Comparison of ENCODE assay signal across 12 cellular contexts in the genomic region with DNA sequence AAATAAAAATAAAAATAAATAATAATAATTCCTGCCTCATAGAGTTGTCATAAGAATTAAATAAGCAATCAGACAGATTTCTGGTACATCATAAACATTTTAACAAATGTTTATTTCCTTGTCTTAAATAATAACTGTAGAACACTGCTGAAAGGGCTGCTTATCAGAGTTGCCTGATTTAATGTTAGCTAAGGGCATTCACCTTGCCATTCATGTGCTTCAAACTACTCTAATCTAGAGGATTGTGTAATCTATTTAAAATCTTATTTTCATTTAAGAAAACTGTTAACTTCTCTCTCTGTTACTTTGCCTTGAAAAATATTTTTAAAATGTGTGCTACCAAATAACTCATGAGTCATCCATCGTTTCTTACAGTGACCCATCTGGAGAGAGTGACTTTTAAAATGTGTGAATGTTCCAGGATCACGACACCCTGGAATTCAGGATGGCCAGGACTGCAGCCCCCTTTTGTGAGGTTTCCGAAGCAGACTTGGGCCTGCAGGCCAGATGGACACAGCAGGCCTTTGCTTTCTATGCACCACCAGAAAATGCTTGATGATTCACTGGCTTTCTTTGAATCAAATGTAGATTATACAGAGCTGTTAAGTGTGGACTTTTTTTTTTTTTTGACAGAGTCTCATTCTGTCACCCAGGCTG.
DNase-seq lines count a peak whose midpoint lies in the region; ATAC-seq, FAIRE-seq and TF ChIP-seq lines count a peak whose summit lies in the region.
"Had no signal": no experiment of that assay in that cellular context is flagged by ENCODE, and none has a peak within 500 bp of the region (broad histone marks: within the 10 kb centered on the region; RNA-seq: fewer than 3 reads in every experiment).

No MANE protein-coding gene starts in this region.

- no peaks in the 10 kb centered on the region for H3K36me3 Mint-ChIP-seq in activated naive CD4-positive, alpha-beta T cell treated with anti-CD3 and anti-CD28 coated beads for 36 hours (ENCODE audit: low read depth)

- H3K36me3 ChIP-seq in K562 (ENCODE audit: control insufficient read depth, insufficient read depth, low read length) (no peaks in the 10 kb centered on the region), tibial nerve (no peaks in the 10 kb centered on the region)
- H3K36me3 ChIP-seq: lower lobe of right lung had no signal

- in situ Hi-C loops in K562 (cut with MboI) = no loop called here

- H3K4me3 ChIP-seq in K562 (no peak overlapping the region), tibial nerve (no peak overlapping the region)
- H3K4me3 ChIP-seq: lower lobe of right lung had no signal

- TF ChIP-seq EP300 in K562 (IDR thresholded peaks at IDR 0.05; ENCODE audit: low read length) (no peak), tibial nerve (IDR thresholded peaks at IDR 0.05) (peak in 1 of 2 donors; percentile 12)

- no peak for TF ChIP-seq RAD21 in K562 (CRISPR knock-in tag; conservative IDR thresholded peaks at IDR 0.05 in 1 of 2, IDR thresholded peaks at IDR 0.05 in 1 of 2)

- 33% methylated on average over 3 of the region's 3 CpGs for WGBS in K562 (ENCODE audit: insufficient coverage, low coverage, missing lambda C conversion rate)
- 18 to 31% methylated on average over 3 of the region's 3 CpGs for WGBS in tibial nerve, 2 donors

- CTCF ChIA-PET in K562 (lab: Yijun Ruan, JAX; ENCODE audit: low intra/inter-chr PET ratio) = no interaction called here
- CTCF ChIA-PET in activated naive CD4-positive, alpha-beta T cell treated with anti-CD3 and anti-CD28 coated beads for 36 hours (lab: Charles Lee) = no interaction called here

- no peaks in the 10 kb centered on the region for H3K4me1 Mint-ChIP-seq in activated naive CD4-positive, alpha-beta T cell treated with anti-CD3 and anti-CD28 coated beads for 36 hours (ENCODE audit: low read depth)

- H3K27ac ChIP-seq in K562 (ENCODE audit: extremely low read depth, low read depth, low read length) (no peak overlapping the region), tibial nerve (peak overlapping the region in 3 of 4 donors; percentile 29 to 82 (median 79))
- H3K27ac ChIP-seq: lower lobe of right lung had no signal

- H3K27me3 ChIP-seq in K562 (ENCODE audit: control insufficient read depth in 2 of 2, insufficient read depth in 2 of 2, low read length in 2 of 2) (peaks cover 0 to 4% of the 10 kb centered on the region in 2 experiments; a peak in 2 of 5 replicates), tibial nerve (no peaks in the 10 kb centered on the region)

- H3K27me3 Mint-ChIP-seq in activated naive CD4-positive, alpha-beta T cell treated with anti-CD3 and anti-CD28 coated beads for 36 hours (ENCODE audit: low read depth) = no peaks in the 10 kb centered on the region

- H3K27ac Mint-ChIP-seq in activated naive CD4-positive, alpha-beta T cell treated with anti-CD3 and anti-CD28 coated beads for 36 hours = no peak overlapping the region

- H3K9me1 ChIP-seq in K562 (ENCODE audit: control insufficient read depth, insufficient read depth, low read length) = no peaks in the 10 kb centered on the region

- TF ChIP-seq POLR2A in K562 (conservative IDR thresholded peaks at IDR 0.05) = no peak
- TF ChIP-seq POLR2A in tibial nerve (IDR thresholded peaks at IDR 0.05) = no peak

- H3K4me2 ChIP-seq in K562 (ENCODE audit: insufficient read depth, low read length) = no peak overlapping the region

- H3K4me3 Mint-ChIP-seq in activated naive CD4-positive, alpha-beta T cell treated with anti-CD3 and anti-CD28 coated beads for 36 hours = no peak overlapping the region

- POLR2A ChIA-PET in K562 (lab: Yijun Ruan, JAX) = no interaction called here

- peak; percentile 31 for DNase-seq in HS-27A (ENCODE audit: low read depth)
- no peak for DNase-seq in K562 (ENCODE audit: extremely low read depth in 1 of 4, low spot score in 3 of 4)
- DNase-seq in kidney tubule cell (ENCODE audit: low spot score) = peak; percentile 26
- DNase-seq in tibial nerve (ENCODE audit: low spot score in 2 of 2) = no peak
- no peak for DNase-seq in activated naive CD4-positive, alpha-beta T cell treated with anti-CD3 and anti-CD28 coated beads for 36 hours
- no peak for DNase-seq in NCI-H526 (lab: John Stamatoyannopoulos, UW)
- DNase-seq: DMS79, KG1, lower lobe of right lung had no signal

- H3K9me3 ChIP-seq in K562 (replicated peaks; ENCODE audit: control insufficient read depth, insufficient read depth, low read depth, low read length) (no peaks in the 10 kb centered on the region), tibial nerve (no peaks in the 10 kb centered on the region)
- H3K9me3 ChIP-seq: lower lobe of right lung had no signal

- TF ChIP-seq CTCF in K562 (IDR thresholded peaks at IDR 0.05 in 2 of 3, conservative IDR thresholded peaks at IDR 0.05 in 1 of 3; ENCODE audit: insufficient read depth in 2 of 3, low read depth in 1 of 3, low read length in 3 of 3) (no peak), tibial nerve (IDR thresholded peaks at IDR 0.05) (no peak)

- H3K9ac ChIP-seq in K562 (ENCODE audit: insufficient read depth in 1 of 2, low read depth in 2 of 2, low read length in 2 of 2) = no peak overlapping the region

- BruUV-seq in K562 (replicated peaks; lab: Mats Ljungman, UMichigan) = no TSS peak

- no peaks in the 10 kb centered on the region for H3K79me2 ChIP-seq in K562 (ENCODE audit: control insufficient read depth, insufficient read depth, low read length)

- H3K4me1 ChIP-seq in K562 (replicated peaks in 1 of 2; ENCODE audit: control insufficient read depth in 2 of 2, insufficient read depth in 2 of 2, low read length in 2 of 2) (peaks cover 0 to 3% of the 10 kb centered on the region in 2 experiments; a peak in 3 of 5 replicates), tibial nerve (peaks cover 0 to 38% (median 10%) of the 10 kb centered on the region in 4 donors)
- H3K4me1 ChIP-seq: lower lobe of right lung had no signal

- ATAC-seq in K562 (no peak), GM19463 (IDR thresholded peaks at IDR 0.05; ENCODE audit: unreplicated experiment) (no peak)
- ATAC-seq: lower lobe of right lung had no signal

- intact Hi-C loops in K562 (cut with micrococcal nuclease) = no loop called here
- intact Hi-C loops in activated naive CD4-positive, alpha-beta T cell treated with anti-CD3 and anti-CD28 coated beads for 36 hours (cut with micrococcal nuclease) = no loop called here

- no peaks in the 10 kb centered on the region for H3K9me3 Mint-ChIP-seq in activated naive CD4-positive, alpha-beta T cell treated with anti-CD3 and anti-CD28 coated beads for 36 hours

- no peak overlapping the region for H2AFZ ChIP-seq in K562 (ENCODE audit: low read depth, low read length)

- no peak for FAIRE-seq in K562 (lab: Jason Lieb, UNC)
- FAIRE-seq: bronchial epithelial cell, frontal cortex had no signal

- no peaks in the 10 kb centered on the region for H4K20me1 ChIP-seq in K562 (replicated peaks; ENCODE audit: control insufficient read depth, insufficient read depth, low read length)

TF ChIP-seq in K562, 482 proteins besides CTCF, POLR2A, EP300 and RAD21 (continues in another document):
- TF ChIP-seq RCOR1 (IDR thresholded peaks at IDR 0.05; ENCODE audit: borderline replicate concordance in 1 of 2, low read depth in 2 of 2, low read length in 2 of 2) (no peak), ZNF318 (IDR thresholded peaks at IDR 0.05; ENCODE audit: borderline replicate concordance in 1 of 2, low read depth in 1 of 2) (no peak)

Comparison
In these comparisons a context has a peak if more than half of its experiments do, and no peak if none do; other contexts are left out.
1. DNase-seq: peak in HS-27A (single experiment) and kidney tubule cell (single experiment); none in K562 (0 of 4), tibial nerve (0 of 2), activated naive CD4-positive, alpha-beta T cell treated with anti-CD3 and anti-CD28 coated beads for 36 hours (single experiment) and NCI-H526 (0 of 2).